Comparison of ENCODE assay signal across 1 cellular context in genomic region chr18:77206676-77207370, GRCh38.
TF ChIP-seq lines count a peak whose summit lies in the region.

No MANE protein-coding gene starts in this region.

TF ChIP-seq in IMR-90, 13 proteins besides CTCF, POLR2A, EP300 and RAD21:
- TF ChIP-seq RCOR1 (IDR thresholded peaks at IDR 0.05; ENCODE audit: insufficient replicate concordance, low read length) (no peak), FOS (IDR thresholded peaks at IDR 0.05; ENCODE audit: low read depth, low read length) (no peak), CEBPB (IDR thresholded peaks at IDR 0.05; ENCODE audit: low read depth, low read length) (no peak), SMC3 (IDR thresholded peaks at IDR 0.05; ENCODE audit: low read depth, low read length) (no peak), RFX5 (IDR thresholded peaks at IDR 0.05; ENCODE audit: low read depth, low read length) (no peak), MAZ (IDR thresholded peaks at IDR 0.05; ENCODE audit: borderline replicate concordance, low read depth, low read length) (no peak), MAFK (IDR thresholded peaks at IDR 0.05; ENCODE audit: low read depth, low read length) (no peak), CHD1 (IDR thresholded peaks at IDR 0.05; ENCODE audit: low read depth, low read length) (no peak), NFE2L2 (IDR thresholded peaks at IDR 0.05; ENCODE audit: low read depth, low read length) (no peak), BHLHE40 (IDR thresholded peaks at IDR 0.05; ENCODE audit: low read depth, low read length) (no peak), MXI1 (IDR thresholded peaks at IDR 0.05; ENCODE audit: borderline replicate concordance, low read depth, low read length) (no peak)
- TF ChIP-seq, protein P1, sequence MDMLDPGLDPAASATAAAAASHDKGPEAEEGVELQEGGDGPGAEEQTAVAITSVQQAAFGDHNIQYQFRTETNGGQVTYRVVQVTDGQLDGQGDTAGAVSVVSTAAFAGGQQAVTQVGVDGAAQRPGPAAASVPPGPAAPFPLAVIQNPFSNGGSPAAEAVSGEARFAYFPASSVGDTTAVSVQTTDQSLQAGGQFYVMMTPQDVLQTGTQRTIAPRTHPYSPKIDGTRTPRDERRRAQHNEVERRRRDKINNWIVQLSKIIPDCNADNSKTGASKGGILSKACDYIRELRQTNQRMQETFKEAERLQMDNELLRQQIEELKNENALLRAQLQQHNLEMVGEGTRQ (IDR thresholded peaks at IDR 0.05; ENCODE audit: low read depth, low read length): no peak
- TF ChIP-seq, protein P2, sequence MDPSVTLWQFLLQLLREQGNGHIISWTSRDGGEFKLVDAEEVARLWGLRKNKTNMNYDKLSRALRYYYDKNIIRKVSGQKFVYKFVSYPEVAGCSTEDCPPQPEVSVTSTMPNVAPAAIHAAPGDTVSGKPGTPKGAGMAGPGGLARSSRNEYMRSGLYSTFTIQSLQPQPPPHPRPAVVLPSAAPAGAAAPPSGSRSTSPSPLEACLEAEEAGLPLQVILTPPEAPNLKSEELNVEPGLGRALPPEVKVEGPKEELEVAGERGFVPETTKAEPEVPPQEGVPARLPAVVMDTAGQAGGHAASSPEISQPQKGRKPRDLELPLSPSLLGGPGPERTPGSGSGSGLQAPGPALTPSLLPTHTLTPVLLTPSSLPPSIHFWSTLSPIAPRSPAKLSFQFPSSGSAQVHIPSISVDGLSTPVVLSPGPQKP (IDR thresholded peaks at IDR 0.05; ENCODE audit: borderline replicate concordance, low read depth, low read length): no peak
